Comparison of ENCODE assay signal across 11 cellular contexts in genomic region chr7:43637114-43637806, GRCh38. TPM values are rescaled to one million over a fixed set of nuclear protein-coding genes. Genes with fewer than 3 reads are reported as not detected.
DNase-seq lines count a peak whose midpoint lies in the region; ATAC-seq, FAIRE-seq and TF ChIP-seq lines count a peak whose summit lies in the region.
"Had no signal": no experiment of that assay in that cellular context is flagged by ENCODE, and none has a peak within 500 bp of the region (broad histone marks: within the 10 kb centered on the region; RNA-seq: fewer than 3 reads in every experiment).

No MANE protein-coding gene starts in this region.

- H3K27me3 ChIP-seq in DOHH2 (ENCODE audit: control insufficient read depth, low read length) (no peaks in the 10 kb centered on the region), colonic mucosa (no peaks in the 10 kb centered on the region)
- H3K27me3 ChIP-seq: right atrium auricular region had no signal

- peaks cover 12% of the 10 kb centered on the region for H3F3A ChIP-seq in DOHH2 (ENCODE audit: control insufficient read depth, insufficient read depth)

- H4K20me1 ChIP-seq in DOHH2 (ENCODE audit: control insufficient read depth, insufficient read depth, low read depth, low read length), result no peaks in the 10 kb centered on the region

- peak; percentile 25 for DNase-seq in RCC 7860 (ENCODE audit: low spot score)
- DNase-seq in colonic mucosa, result no peak
- no peak for DNase-seq in progenitor cell of endocrine pancreas (ENCODE audit: low spot score, unreplicated experiment)
- no peak for DNase-seq in NCI-H2107 treated with DMSO at 0.1 percent for 48 hours (lab: John Stamatoyannopoulos, UW; ENCODE audit: unreplicated experiment)
- DNase-seq in NCI-H2081 treated with DMSO at 0.1 percent for 48 hours (lab: John Stamatoyannopoulos, UW), result no peak
- DNase-seq in inferior parietal cortex (ENCODE audit: extremely low spot score), result no peak
- no peak for DNase-seq in Right ventricle myocardium inferior (ENCODE audit: missing footprints)
- DNase-seq: Karpas-422 had no signal

- H3K4me3 ChIP-seq in DOHH2 (ENCODE audit: low read length), result no peak overlapping the region
- no peak overlapping the region for H3K4me3 ChIP-seq in colonic mucosa
- H3K4me3 ChIP-seq: right atrium auricular region had no signal

- no peaks in the 10 kb centered on the region for H3K9me3 ChIP-seq in DOHH2 (ENCODE audit: control insufficient read depth, insufficient read depth, low read length)
- H3K9me3 ChIP-seq in colonic mucosa, result no peaks in the 10 kb centered on the region
- H3K9me3 ChIP-seq: right atrium auricular region had no signal

- H3K4me1 ChIP-seq in DOHH2 (ENCODE audit: control insufficient read depth, low read length) (peaks cover 10% of the 10 kb centered on the region), colonic mucosa (no peaks in the 10 kb centered on the region)

- no peaks in the 10 kb centered on the region for H3K27me3 Mint-ChIP-seq in progenitor cell of endocrine pancreas

- H3K4me1 Mint-ChIP-seq in progenitor cell of endocrine pancreas (ENCODE audit: low read depth), result peaks cover 8% of the 10 kb centered on the region

- ATAC-seq in Right ventricle myocardium inferior, result no peak

- no peak for TF ChIP-seq CTCF in DOHH2 (IDR thresholded peaks at IDR 0.05; ENCODE audit: low read depth, low read length, poor library complexity, severe bottlenecking)
- no peak for TF ChIP-seq CTCF in colonic mucosa (IDR thresholded peaks at IDR 0.05)
- no peak for TF ChIP-seq CTCF in progenitor cell of endocrine pancreas (IDR thresholded peaks at IDR 0.05; ENCODE audit: unreplicated experiment)

- H3K36me3 ChIP-seq in DOHH2 (ENCODE audit: control insufficient read depth, low read length) (peaks cover 96% of the 10 kb centered on the region), colonic mucosa (peaks cover 8% of the 10 kb centered on the region)

- H3K9me2 ChIP-seq in DOHH2 (replicated peaks; ENCODE audit: control insufficient read depth, low read length), result no peaks in the 10 kb centered on the region

- peak overlapping the region; percentile 34 for H3K27ac Mint-ChIP-seq in progenitor cell of endocrine pancreas

- no peak overlapping the region for H3K9ac ChIP-seq in colonic mucosa (ENCODE audit: low read depth in 2 of 2, low read length in 2 of 2)

- H3K27ac ChIP-seq in DOHH2 (ENCODE audit: low read depth, low read length) (peak overlapping the region; percentile 1; the same call in 1 of the 2 replicates), colonic mucosa (peak overlapping the region; percentile 34)

- no peaks in the 10 kb centered on the region for H3K9me3 Mint-ChIP-seq in progenitor cell of endocrine pancreas (ENCODE audit: low read depth)

- no peak overlapping the region for H3K4me2 ChIP-seq in DOHH2 (ENCODE audit: low read length)

- H3K36me3 Mint-ChIP-seq in progenitor cell of endocrine pancreas (ENCODE audit: insufficient read depth), result peaks cover 33% of the 10 kb centered on the region

- intact Hi-C loops in colonic mucosa (cut with DNase I), result no loop called here
- intact Hi-C loops in Right ventricle myocardium inferior (cut with DNase I), result no loop called here

- peaks cover 19% of the 10 kb centered on the region for H3K79me2 ChIP-seq in DOHH2 (ENCODE audit: control insufficient read depth, low read length)

- no peak overlapping the region for H3K4me3 Mint-ChIP-seq in progenitor cell of endocrine pancreas (ENCODE audit: low read depth)

- FAIRE-seq in RCC 7860 (lab: Jason Lieb, UNC), result no peak
- FAIRE-seq: G401.6 had no signal

RNA-seq across cellular contexts. Expression of gene STK17A, which starts 54.4 kb away (rescaled TPM):
- 10 to 100 TPM; 16.0 to 30.6 TPM for total RNA-seq in colonic mucosa
- total RNA-seq in progenitor cell of endocrine pancreas, result 23.0 and 23.9 TPM in 2 replicates
- total RNA-seq in Right ventricle myocardium inferior, result 28.1 TPM
